Comparison of ENCODE assay signal across 9 cellular contexts in the genomic region with DNA sequence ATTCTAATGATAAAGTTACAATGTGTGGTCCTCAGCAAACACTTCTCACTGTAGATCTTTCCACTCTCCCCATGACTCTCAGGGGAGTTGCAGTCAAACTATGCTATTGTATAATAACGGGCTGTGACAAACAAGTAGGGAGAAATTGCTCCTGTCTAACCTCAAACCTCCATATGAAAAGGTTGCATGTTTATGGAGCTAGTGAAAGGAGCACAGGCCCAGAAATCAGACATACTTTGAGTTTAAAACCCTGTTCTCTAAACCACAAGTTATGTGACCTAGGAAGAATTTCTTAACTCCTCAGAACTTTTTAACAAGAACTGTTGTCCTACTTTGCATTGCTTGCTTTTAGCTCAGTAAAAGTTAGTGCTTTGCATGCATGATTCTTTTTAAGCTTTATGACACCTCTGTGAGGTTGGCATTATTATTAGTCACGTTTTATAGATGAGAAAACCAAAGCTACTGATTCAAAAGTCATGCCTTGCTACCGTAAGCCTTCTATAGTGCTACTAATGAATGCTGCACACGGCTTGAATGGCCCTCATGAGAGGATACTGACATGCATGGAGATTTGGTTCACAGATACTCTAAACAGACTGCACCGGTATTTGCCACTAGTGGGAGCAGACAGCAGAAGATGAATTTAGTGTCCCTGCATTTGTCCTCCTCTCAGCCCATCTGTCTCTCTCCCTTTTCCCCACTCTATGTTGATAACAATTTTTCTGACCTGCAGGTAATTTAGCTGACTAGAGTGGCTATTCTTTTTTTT.
A peak's percentile ranks its signal among the peaks of the same experiment; 100 is the strongest.
DNase-seq lines count a peak whose midpoint lies in the region; ATAC-seq and TF ChIP-seq lines count a peak whose summit lies in the region.
"Had no signal": no experiment of that assay in that cellular context is flagged by ENCODE, and none has a peak within 500 bp of the region (broad histone marks: within the 10 kb centered on the region; RNA-seq: fewer than 3 reads in every experiment).

No MANE protein-coding gene starts in this region.

- H3K27me3 ChIP-seq in cardiac muscle cell (no peaks in the 10 kb centered on the region), OCI-LY3 (ENCODE audit: low read depth, low read length) (no peaks in the 10 kb centered on the region), fibroblast of lung (ENCODE audit: control insufficient read depth, insufficient read depth, low read length) (no peaks in the 10 kb centered on the region)

- H4K20me1 ChIP-seq in OCI-LY3 (ENCODE audit: insufficient read depth, low read length) (no peaks in the 10 kb centered on the region), fibroblast of lung (ENCODE audit: control insufficient read depth, extremely low read depth, insufficient read depth, low read length) (no peaks in the 10 kb centered on the region)

- no peak overlapping the region for H3K27ac Mint-ChIP-seq in type B pancreatic cell

- H3K79me2 ChIP-seq in OCI-LY3 (ENCODE audit: low read length) (no peaks in the 10 kb centered on the region), fibroblast of lung (ENCODE audit: control insufficient read depth, insufficient read depth, low read length) (no peaks in the 10 kb centered on the region)

- TF ChIP-seq CTCF in cardiac muscle cell (IDR thresholded peaks at IDR 0.05; ENCODE audit: low read depth, low read length) (peak; percentile 19), OCI-LY3 (IDR thresholded peaks at IDR 0.05; ENCODE audit: low read depth, low read length) (peak; percentile 19), fibroblast of lung (conservative IDR thresholded peaks at IDR 0.05 in 1 of 2, IDR thresholded peaks at IDR 0.05 in 1 of 2; ENCODE audit: low read depth in 1 of 2, low read length in 2 of 2) (peak; percentile 11 to 30), type B pancreatic cell (conservative IDR thresholded peaks at IDR 0.05) (peak; percentile 35)

- H3K9ac ChIP-seq in OCI-LY3 (ENCODE audit: low read length) = no peak overlapping the region
- H3K9ac ChIP-seq in fibroblast of lung (ENCODE audit: insufficient read depth, low read length) = no peak overlapping the region

- no peaks in the 10 kb centered on the region for H3K4me1 Mint-ChIP-seq in type B pancreatic cell (ENCODE audit: unreplicated experiment)

- H3K9me3 ChIP-seq in cardiac muscle cell (ENCODE audit: low read depth) (no peaks in the 10 kb centered on the region), OCI-LY3 (ENCODE audit: insufficient read depth, low read length) (no peaks in the 10 kb centered on the region), fibroblast of lung (ENCODE audit: control insufficient read depth, insufficient read depth, low read depth, low read length) (no peaks in the 10 kb centered on the region)

- intact Hi-C loops in cardiac septum (cut with DNase I) = loop anchor here (5.0 kb wide), 2 partner anchors 71 to 161 kb away; no protein-coding TSS in a partner anchor

- peak in 1 of 2 donors; percentile 16 for DNase-seq in cardiac muscle cell (ENCODE audit: low read depth in 1 of 2, low spot score in 1 of 2)
- no peak for DNase-seq in cardiac septum (ENCODE audit: low spot score)
- peak; percentile 4 to 32 for DNase-seq in fibroblast of lung (ENCODE audit: low read depth in 2 of 2)
- DNase-seq in type B pancreatic cell (ENCODE audit: extremely low spot score, unreplicated experiment) = no peak
- DNase-seq in NCI-H69 (lab: John Stamatoyannopoulos, UW) = no peak
- no peak for DNase-seq in stimulated activated CD4-positive, alpha-beta T cell treated with anti-CD3 and anti-CD28 coated beads, Interleukin-2, amount 100 ng/mL, for 24 hours
- DNase-seq: NCI-H1417 had no signal

- no peak overlapping the region for H3K4me3 ChIP-seq in cardiac muscle cell
- no peak overlapping the region for H3K4me3 ChIP-seq in OCI-LY3 (ENCODE audit: low read length)
- no peak overlapping the region for H3K4me3 ChIP-seq in fibroblast of lung (replicated peaks in 1 of 4; ENCODE audit: control extremely low read depth in 1 of 4, insufficient read depth in 1 of 4, low read depth in 3 of 4, low read length in 4 of 4)

- H3K27me3 Mint-ChIP-seq in type B pancreatic cell = peaks cover 4% of the 10 kb centered on the region

- no peaks in the 10 kb centered on the region for H3K36me3 ChIP-seq in cardiac muscle cell
- H3K36me3 ChIP-seq in OCI-LY3 (replicated peaks; ENCODE audit: low read depth, low read length) = no peaks in the 10 kb centered on the region
- H3K36me3 ChIP-seq in fibroblast of lung (ENCODE audit: control insufficient read depth, insufficient read depth, low read length) = no peaks in the 10 kb centered on the region

- H3K36me3 Mint-ChIP-seq in type B pancreatic cell = no peaks in the 10 kb centered on the region

- H2AFZ ChIP-seq in OCI-LY3 (ENCODE audit: low read depth, low read length) (no peak overlapping the region), fibroblast of lung (ENCODE audit: low read length) (no peak overlapping the region)

- no peak overlapping the region for H3K27ac ChIP-seq in cardiac muscle cell
- H3K27ac ChIP-seq in OCI-LY3 (ENCODE audit: low read length) = no peak overlapping the region
- H3K27ac ChIP-seq in fibroblast of lung (ENCODE audit: insufficient read depth, low read length) = no peak overlapping the region

- H3K4me3 Mint-ChIP-seq in type B pancreatic cell = no peak overlapping the region

- peaks cover 8% of the 10 kb centered on the region for H3K9me3 Mint-ChIP-seq in type B pancreatic cell

- peaks cover 18% of the 10 kb centered on the region for H3K4me1 ChIP-seq in cardiac muscle cell (ENCODE audit: low read depth)
- H3K4me1 ChIP-seq in OCI-LY3 (ENCODE audit: low read length) = peaks cover 15% of the 10 kb centered on the region
- no peaks in the 10 kb centered on the region for H3K4me1 ChIP-seq in fibroblast of lung (ENCODE audit: control insufficient read depth, extremely low read depth, insufficient read depth, low read length)

- no peak overlapping the region for H3K4me2 ChIP-seq in OCI-LY3 (ENCODE audit: low read length)
- no peak overlapping the region for H3K4me2 ChIP-seq in fibroblast of lung (ENCODE audit: extremely low read depth, insufficient read depth, low read length)

- ATAC-seq in GM18519 (IDR thresholded peaks at IDR 0.05; ENCODE audit: low FRiP score, unreplicated experiment) = no peak

Comparison
In these comparisons a context has a peak if more than half of its experiments do, and no peak if none do; other contexts are left out.
1. DNase-seq: peak in fibroblast of lung (2 of 2); none in cardiac septum (single experiment), type B pancreatic cell (single experiment), NCI-H69 (single experiment) and stimulated activated CD4-positive, alpha-beta T cell treated with anti-CD3 and anti-CD28 coated beads, Interleukin-2, amount 100 ng/mL, for 24 hours (0 of 2).
2. Peak in every context shown above with its lines, with median percentiles within 50 percentile points of each other: CTCF ChIP-seq.